Comparison of ENCODE assay signal across 8 cellular contexts in genomic region chr2:100610381-100610831, GRCh38. TPM values are rescaled to one million over a fixed set of nuclear protein-coding genes. Genes with fewer than 3 reads are reported as not detected.
DNase-seq lines count a peak whose midpoint lies in the region; ATAC-seq and TF ChIP-seq lines count a peak whose summit lies in the region.

No MANE protein-coding gene starts in this region.

- no peak overlapping the region for H3K4me3 ChIP-seq in Jurkat, Clone E6-1 (ENCODE audit: low read length)
- H3K4me3 ChIP-seq in left ventricle myocardium inferior = no peak overlapping the region

- H3K9me3 Mint-ChIP-seq in activated naive CD4-positive, alpha-beta T cell treated with anti-CD3 and anti-CD28 coated beads, Interleukin-2, amount 50 U/mL, for 72 hours = no peaks in the 10 kb centered on the region

- H3K9me3 ChIP-seq in left ventricle myocardium inferior (replicated peaks) = no peaks in the 10 kb centered on the region

- intact Hi-C loops in left ventricle myocardium inferior (cut with micrococcal nuclease) (no loop called here), sciatic nerve (cut with DNase I) (loop anchor here (5.0 kb wide), 1 partner anchor 382 kb away; no protein-coding TSS in a partner anchor)

- DNase-seq in ELR (ENCODE audit: low read depth) = peak; percentile 75
- peak; percentile 69 for DNase-seq in Jurkat, Clone E6-1 (ENCODE audit: low read depth, low spot score)
- DNase-seq in SW480 (ENCODE audit: low spot score) = peak; percentile 81
- peak; percentile 72 to 79 for DNase-seq in activated naive CD4-positive, alpha-beta T cell treated with anti-CD3 and anti-CD28 coated beads, Interleukin-2, amount 50 U/mL, for 72 hours (ENCODE audit: low spot score in 2 of 2)
- peak; percentile 63 for DNase-seq in left ventricle myocardium inferior
- peak; percentile 80 for DNase-seq in sciatic nerve (ENCODE audit: low spot score)

- H3K27ac Mint-ChIP-seq in activated naive CD4-positive, alpha-beta T cell treated with anti-CD3 and anti-CD28 coated beads, Interleukin-2, amount 50 U/mL, for 72 hours = no peak overlapping the region

- TF ChIP-seq CTCF in left ventricle myocardium inferior (IDR thresholded peaks at IDR 0.05; ENCODE audit: borderline replicate concordance) = peak; percentile 71

- H3K27me3 ChIP-seq in left ventricle myocardium inferior (ENCODE audit: low read depth) = no peaks in the 10 kb centered on the region

- no peak overlapping the region for H3K27ac ChIP-seq in left ventricle myocardium inferior (replicated peaks)

- H3K36me3 Mint-ChIP-seq in activated naive CD4-positive, alpha-beta T cell treated with anti-CD3 and anti-CD28 coated beads, Interleukin-2, amount 50 U/mL, for 72 hours = no peaks in the 10 kb centered on the region

- H3K4me1 ChIP-seq in left ventricle myocardium inferior = peaks cover 2% of the 10 kb centered on the region

- peak; percentile 84 to 92 for ATAC-seq in activated naive CD4-positive, alpha-beta T cell treated with anti-CD3 and anti-CD28 coated beads, Interleukin-2, amount 50 U/mL, for 72 hours
- ATAC-seq in sciatic nerve (peak; percentile 81), HG03460 (IDR thresholded peaks at IDR 0.05; ENCODE audit: unreplicated experiment) (no peak), HG02798 (IDR thresholded peaks at IDR 0.05; ENCODE audit: poor library complexity, unreplicated experiment) (no peak)

- H3K36me3 ChIP-seq in left ventricle myocardium inferior = no peaks in the 10 kb centered on the region

RNA-seq across cellular contexts. Expression of gene PDCL3, which starts 47.6 kb away (rescaled TPM):
- 73.2 TPM for polyA plus RNA-seq in Jurkat, Clone E6-1 (2012; ENCODE audit: insufficient read depth, insufficient read length)
- total RNA-seq in activated naive CD4-positive, alpha-beta T cell treated with anti-CD3 and anti-CD28 coated beads, Interleukin-2, amount 50 U/mL, for 72 hours = 10 to 100 TPM; 37.0 to 39.5 TPM
- total RNA-seq in left ventricle myocardium inferior = 27.6 TPM
- 17.0 TPM for total RNA-seq in sciatic nerve

Comparison
In these comparisons a context has a peak if more than half of its experiments do, and no peak if none do; other contexts are left out.
1. ATAC-seq: peak in activated naive CD4-positive, alpha-beta T cell treated with anti-CD3 and anti-CD28 coated beads, Interleukin-2, amount 50 U/mL, for 72 hours (2 of 2) and sciatic nerve (single experiment); none in HG03460 (single experiment) and HG02798 (single experiment).
2. Peak in every context shown above with its lines, with median percentiles within 50 percentile points of each other: DNase-seq.